23 cellular contexts compared by ENCODE assay signal in the genomic region with DNA sequence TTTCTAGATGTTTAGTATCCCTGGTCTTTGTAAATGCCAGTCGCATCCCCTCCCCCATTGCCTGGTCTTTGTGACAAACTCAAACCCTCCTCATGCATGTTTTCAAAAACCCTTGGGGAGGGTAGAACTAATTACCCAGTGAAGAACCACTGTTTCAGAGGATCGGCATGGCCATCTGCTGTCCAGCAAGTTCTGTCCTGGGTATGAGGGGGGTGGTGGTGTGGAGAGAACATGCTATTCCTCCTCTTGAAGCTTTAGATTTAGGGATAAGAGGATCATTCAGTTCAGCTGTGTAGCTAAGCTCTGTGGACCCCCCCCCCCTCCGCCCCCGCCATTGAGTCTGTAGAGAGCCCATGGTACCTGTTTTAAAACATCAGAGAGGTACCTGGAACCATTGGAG. TPM values are rescaled to one million over a fixed set of nuclear protein-coding genes. Genes with fewer than 3 reads are reported as not detected.
DNase-seq lines count a peak whose midpoint lies in the region; ATAC-seq and TF ChIP-seq lines count a peak whose summit lies in the region.
"Had no signal": no experiment of that assay in that cellular context is flagged by ENCODE, and none has a peak within 500 bp of the region (broad histone marks: within the 10 kb centered on the region; RNA-seq: fewer than 3 reads in every experiment).

No MANE protein-coding gene starts in this region.

- no TSS peak for BruUV-seq in MCF 10A (replicated peaks; lab: Mats Ljungman, UMichigan)

- CTCF ChIA-PET in MCF 10A (lab: Yijun Ruan, JAX): no interaction called here

- H3K4me3 Mint-ChIP-seq in natural killer cell (peak overlapping the region; percentile 17), MCF 10A (ENCODE audit: unreplicated experiment) (no peak overlapping the region)
- no peak overlapping the region for H3K4me3 Mint-ChIP-seq in natural killer cell treated with Interleukin-12 subunit alpha and Interleukin-12 subunit beta and Interleukin-15 and Interleukin-18, amount 100 ng/mL, for 72 hours
- peak overlapping the region; percentile 52 to 64 for H3K4me3 Mint-ChIP-seq in effector memory CD8-positive, alpha-beta T cell
- H3K4me3 Mint-ChIP-seq: CD14-positive monocyte, GM23338 had no signal

- H3K4me1 Mint-ChIP-seq in natural killer cell (peaks cover 70 to 78% of the 10 kb centered on the region in 2 donors), MCF 10A (ENCODE audit: insufficient read depth, unreplicated experiment) (peaks cover 13% of the 10 kb centered on the region)
- H3K4me1 Mint-ChIP-seq in natural killer cell treated with Interleukin-12 subunit alpha and Interleukin-12 subunit beta and Interleukin-15 and Interleukin-18, amount 100 ng/mL, for 72 hours (ENCODE audit: low read depth in 2 of 2): peaks cover 71 to 78% of the 10 kb centered on the region in 2 donors
- peaks cover 61 to 71% of the 10 kb centered on the region in 2 donors for H3K4me1 Mint-ChIP-seq in effector memory CD8-positive, alpha-beta T cell (ENCODE audit: low read depth in 2 of 2)

- H3K36me3 Mint-ChIP-seq in natural killer cell (peaks cover 15% of the 10 kb centered on the region), MCF 10A (ENCODE audit: insufficient read depth, unreplicated experiment) (peaks cover 25% of the 10 kb centered on the region)
- peaks cover 58% of the 10 kb centered on the region for H3K36me3 Mint-ChIP-seq in natural killer cell treated with Interleukin-12 subunit alpha and Interleukin-12 subunit beta and Interleukin-15 and Interleukin-18, amount 100 ng/mL, for 72 hours
- H3K36me3 Mint-ChIP-seq in effector memory CD8-positive, alpha-beta T cell (ENCODE audit: insufficient read depth): peaks cover 28% of the 10 kb centered on the region
- H3K36me3 Mint-ChIP-seq: IgD-negative memory B cell had no signal

- H3K9me3 Mint-ChIP-seq in natural killer cell: no peaks in the 10 kb centered on the region
- no peaks in the 10 kb centered on the region for H3K9me3 Mint-ChIP-seq in natural killer cell treated with Interleukin-12 subunit alpha and Interleukin-12 subunit beta and Interleukin-15 and Interleukin-18, amount 100 ng/mL, for 72 hours
- no peaks in the 10 kb centered on the region for H3K9me3 Mint-ChIP-seq in effector memory CD8-positive, alpha-beta T cell
- H3K9me3 Mint-ChIP-seq in MCF 10A (ENCODE audit: unreplicated experiment): no peaks in the 10 kb centered on the region
- H3K9me3 Mint-ChIP-seq: GM23338 had no signal

- POLR2A ChIA-PET in MCF 10A (lab: Yijun Ruan, JAX): interaction anchor here (0.6 to 0.7 kb wide), 2 partner anchors 60 to 949 kb away, joined by 3 to 4 read pairs; no protein-coding TSS in a partner anchor

- TF ChIP-seq CTCF in natural killer cell (IDR thresholded peaks at IDR 0.05) (no peak), MCF 10A (IDR thresholded peaks at IDR 0.05; ENCODE audit: unreplicated experiment) (no peak)

- DNase-seq in natural killer cell (no peak), NCI-H82 (lab: John Stamatoyannopoulos, UW) (peak; percentile 60), sciatic nerve (ENCODE audit: low spot score) (no peak), MCF 10A (ENCODE audit: unreplicated experiment) (no peak)
- DNase-seq in natural killer cell treated with Interleukin-12 subunit alpha and Interleukin-12 subunit beta and Interleukin-15 and Interleukin-18, amount 100 ng/mL, for 72 hours (ENCODE audit: low spot score): no peak
- no peak for DNase-seq in effector memory CD8-positive, alpha-beta T cell
- DNase-seq in activated CD4-positive, CD25-positive, alpha-beta regulatory T cell (lab: John Stamatoyannopoulos, UW): no peak
- DNase-seq: DMS153, EL, HCEC 1CT, Karpas-422, MM.1S, NCI-H1092 treated with DMSO at 0.1 percent for 48 hours, NCI-H2081, NCI-H446 treated with DMSO at 0.1 percent for 48 hours, NCI-H69, OCI-M1, SHP77 treated with DMSO at 0.1 percent for 48 hours, SK-N-SH had no signal

- no peak for ATAC-seq in natural killer cell
- ATAC-seq in natural killer cell treated with Interleukin-12 subunit alpha and Interleukin-12 subunit beta and Interleukin-15 and Interleukin-18, amount 100 ng/mL, for 72 hours: no peak
- no peak for ATAC-seq in effector memory CD8-positive, alpha-beta T cell (replicated peaks)
- no peak for ATAC-seq in sciatic nerve
- ATAC-seq: GM12878, GM23338 had no signal

- intact Hi-C loops in natural killer cell (cut with micrococcal nuclease) (no loop called here), sciatic nerve (cut with DNase I) (no loop called here), MCF 10A (cut with micrococcal nuclease) (no loop called here)

- no peak overlapping the region for H3K27ac Mint-ChIP-seq in natural killer cell
- H3K27ac Mint-ChIP-seq in natural killer cell treated with Interleukin-12 subunit alpha and Interleukin-12 subunit beta and Interleukin-15 and Interleukin-18, amount 100 ng/mL, for 72 hours: no peak overlapping the region
- no peak overlapping the region for H3K27ac Mint-ChIP-seq in effector memory CD8-positive, alpha-beta T cell
- H3K27ac Mint-ChIP-seq in MCF 10A (ENCODE audit: low read depth, unreplicated experiment): no peak overlapping the region
- H3K27ac Mint-ChIP-seq: GM23338 had no signal

- H3K27me3 Mint-ChIP-seq in natural killer cell (ENCODE audit: low read depth in 2 of 2): no peaks in the 10 kb centered on the region
- H3K27me3 Mint-ChIP-seq in natural killer cell treated with Interleukin-12 subunit alpha and Interleukin-12 subunit beta and Interleukin-15 and Interleukin-18, amount 100 ng/mL, for 72 hours: no peaks in the 10 kb centered on the region
- H3K27me3 Mint-ChIP-seq in effector memory CD8-positive, alpha-beta T cell: no peaks in the 10 kb centered on the region
- no peaks in the 10 kb centered on the region for H3K27me3 Mint-ChIP-seq in MCF 10A (ENCODE audit: insufficient read depth, unreplicated experiment)
- H3K27me3 Mint-ChIP-seq: IgD-negative memory B cell had no signal

RNA-seq across cellular contexts. Expression of a gene that starts 5.6 kb away (rescaled TPM):
- total RNA-seq in natural killer cell: 10 to 100 TPM; 46.0 to 58.5 (median 57.4) TPM
- total RNA-seq in natural killer cell treated with Interleukin-12 subunit alpha and Interleukin-12 subunit beta and Interleukin-15 and Interleukin-18, amount 100 ng/mL, for 72 hours: 10 to 100 TPM; 37.2 to 43.6 TPM
- total RNA-seq in sciatic nerve: 36.6 TPM
- 19.4 and 21.1 TPM in 2 replicates for total RNA-seq in MCF 10A (2022)

Comparison
In these comparisons a context has a peak if more than half of its experiments do, and no peak if none do; other contexts are left out.
1. H3K4me3 Mint-ChIP-seq: peak in natural killer cell (single experiment) and effector memory CD8-positive, alpha-beta T cell (2 of 2); none in natural killer cell treated with Interleukin-12 subunit alpha and Interleukin-12 subunit beta and Interleukin-15 and Interleukin-18, amount 100 ng/mL, for 72 hours (single experiment) and MCF 10A (single experiment).